Comparison of ENCODE assay signal across 23 cellular contexts in genomic region chr10:131615150-131615549, GRCh38.
DNase-seq lines count a peak whose midpoint lies in the region; ATAC-seq, FAIRE-seq and TF ChIP-seq lines count a peak whose summit lies in the region.
"Had no signal": no experiment of that assay in that cellular context is flagged by ENCODE, and none has a peak within 500 bp of the region (broad histone marks: within the 10 kb centered on the region; RNA-seq: fewer than 3 reads in every experiment).

No MANE protein-coding gene starts in this region.

- WGBS in HepG2 (ENCODE audit: low lambda C conversion rate) = 30% methylated on average over 2 of the region's 2 CpGs
- WGBS in right lobe of liver (ENCODE audit: insufficient coverage, low coverage, low lambda C conversion rate, missing lambda C conversion rate) = 70% methylated on average over 2 of the region's 2 CpGs

- POLR2A ChIA-PET in HepG2 (lab: Yijun Ruan, JAX) = no interaction called here

- intact Hi-C loops in HepG2 (cut with micrococcal nuclease; ENCODE audit: unreplicated experiment) (no loop called here), right lobe of liver (cut with DNase I) (no loop called here), head of caudate nucleus (cut with DNase I) (no loop called here)

- FAIRE-seq in HepG2 (lab: Jason Lieb, UNC) = no peak
- FAIRE-seq: A549, D721Med, G401.6, GM12891, GM19239 had no signal

- H3K4me3 ChIP-seq in HepG2 (replicated peaks in 1 of 3; ENCODE audit: insufficient read depth in 1 of 3, low read depth in 2 of 3, low read length in 3 of 3) (no peak overlapping the region), right lobe of liver (no peak overlapping the region)
- H3K4me3 ChIP-seq: A549; BLaER1 treated with 17β-estradiol and CSF1 and Interleukin-3, amounts not matched to agents 10 nM and 100 nM had no signal

- no peaks in the 10 kb centered on the region for H4K20me1 ChIP-seq in HepG2 (ENCODE audit: insufficient read depth, low read length)
- H4K20me1 ChIP-seq: BLaER1 treated with 17β-estradiol and CSF1 and Interleukin-3, amounts not matched to agents 10 nM and 100 nM had no signal

- CTCF ChIA-PET in HepG2 (lab: Yijun Ruan, JAX; ENCODE audit: low intra/inter-chr PET ratio, low total read pairs) = no interaction called here

- TF ChIP-seq POLR2A in HepG2 (IDR thresholded peaks at IDR 0.05; ENCODE audit: insufficient read depth in 1 of 2, low read depth in 2 of 2, low read length in 2 of 2) (no peak), right lobe of liver (IDR thresholded peaks at IDR 0.05) (no peak)

- TF ChIP-seq EP300 in HepG2 (IDR thresholded peaks at IDR 0.05; ENCODE audit: low read depth in 2 of 2, low read length in 2 of 2) = no peak
- no peak for TF ChIP-seq EP300 in HepG2 (CRISPR knock-in tag; IDR thresholded peaks at IDR 0.05; ENCODE audit: borderline replicate concordance)

- TF ChIP-seq RAD21 in HepG2 (CRISPR knock-in tag; IDR thresholded peaks at IDR 0.05) = no peak

- in situ Hi-C loops in HepG2 (cut with HindIII; ENCODE audit: extremely low pct_ligation_motif_present, low pct_unique_long_range_greater_than_20kb) = no loop called here

- no peak overlapping the region for H2AFZ ChIP-seq in HepG2 (ENCODE audit: low read length)

- H3K9ac ChIP-seq in HepG2 (ENCODE audit: insufficient read depth, low read depth, low read length) = no peak overlapping the region
- H3K9ac ChIP-seq: BLaER1 treated with 17β-estradiol and CSF1 and Interleukin-3, amounts not matched to agents 10 nM and 100 nM had no signal

- no TSS peak for BruUV-seq in HepG2 (replicated peaks; lab: Mats Ljungman, UMichigan)

- TF ChIP-seq CTCF in HepG2 (CRISPR knock-in tag; IDR thresholded peaks at IDR 0.05) (no peak), right lobe of liver (IDR thresholded peaks at IDR 0.05) (no peak), endothelial cell (IDR thresholded peaks at IDR 0.05; ENCODE audit: unreplicated experiment) (no peak), neural crest cell (conservative IDR thresholded peaks at IDR 0.05) (no peak)

- H3K27me3 ChIP-seq in HepG2 (ENCODE audit: control insufficient read depth in 1 of 2, insufficient read depth in 2 of 2, low read length in 2 of 2) (peaks cover 0 to 4% of the 10 kb centered on the region in 2 experiments; a peak in 2 of 5 replicates), right lobe of liver (no peaks in the 10 kb centered on the region)
- H3K27me3 ChIP-seq: BLaER1 treated with 17β-estradiol and CSF1 and Interleukin-3, amounts not matched to agents 10 nM and 100 nM had no signal

- H3K27ac Mint-ChIP-seq in endothelial cell (ENCODE audit: unreplicated experiment) = peak overlapping the region; percentile 14
- peak overlapping the region; percentile 47 for H3K27ac Mint-ChIP-seq in neural crest cell (ENCODE audit: unreplicated experiment)
- H3K27ac Mint-ChIP-seq: B cell; CD4-positive, alpha-beta T cell; CD8-positive, alpha-beta T cell had no signal

- H3K9me3 ChIP-seq in HepG2 (ENCODE audit: low read length) = no peaks in the 10 kb centered on the region
- H3K9me3 ChIP-seq in right lobe of liver = no peaks in the 10 kb centered on the region
- H3K9me3 ChIP-seq: A549, Caco-2 had no signal

- H3K36me3 ChIP-seq in HepG2 (replicated peaks in 1 of 2; ENCODE audit: control insufficient read depth in 1 of 2, insufficient read depth in 2 of 2, low read length in 2 of 2) (no peaks in the 10 kb centered on the region), right lobe of liver (no peaks in the 10 kb centered on the region)
- H3K36me3 ChIP-seq: BLaER1 treated with 17β-estradiol and CSF1 and Interleukin-3, amounts not matched to agents 10 nM and 100 nM had no signal

- H3K27ac ChIP-seq in HepG2 (ENCODE audit: extremely low read length, insufficient read depth, low read length) (no peak overlapping the region), right lobe of liver (no peak overlapping the region)
- H3K27ac ChIP-seq: 22Rv1; A549; BLaER1 treated with 17β-estradiol and CSF1 and Interleukin-3, amounts not matched to agents 10 nM and 100 nM; C4-2B had no signal

- no peak for DNase-seq in HepG2 (ENCODE audit: low spot score)
- DNase-seq in right lobe of liver = no peak
- DNase-seq in endothelial cell (ENCODE audit: low spot score) = no peak
- DNase-seq in neural crest cell (ENCODE audit: low read depth, low spot score) = no peak
- DNase-seq in head of caudate nucleus = no peak
- no peak for DNase-seq in NCI-H187 treated with DMSO at 0.1 percent for 48 hours (lab: John Stamatoyannopoulos, UW)
- DNase-seq: AML-193; Caco-2; Calu3; CD4-positive, alpha-beta T cell; CD8-positive, alpha-beta T cell; DMS79 treated with DMSO at 0.1 percent for 48 hours; GF-D8 had no signal

- peaks cover 21% of the 10 kb centered on the region for H3K9me3 Mint-ChIP-seq in endothelial cell (ENCODE audit: unreplicated experiment)
- no peaks in the 10 kb centered on the region for H3K9me3 Mint-ChIP-seq in neural crest cell
- H3K9me3 Mint-ChIP-seq: CD8-positive, alpha-beta T cell had no signal

- H3K4me1 Mint-ChIP-seq in endothelial cell (ENCODE audit: unreplicated experiment) (no peaks in the 10 kb centered on the region), neural crest cell (peaks cover 13% of the 10 kb centered on the region)
- H3K4me1 Mint-ChIP-seq: B cell had no signal

- ATAC-seq in HepG2 (no peak), right lobe of liver (no peak), GM21717 (IDR thresholded peaks at IDR 0.05; ENCODE audit: unreplicated experiment) (no peak)
- ATAC-seq: A549; CD8-positive, alpha-beta T cell had no signal

- H3K4me1 ChIP-seq in HepG2 (ENCODE audit: insufficient read depth, low read length) (no peaks in the 10 kb centered on the region), right lobe of liver (no peaks in the 10 kb centered on the region)
- H3K4me1 ChIP-seq: A549, Caco-2 had no signal

- H3K27me3 Mint-ChIP-seq in endothelial cell (ENCODE audit: unreplicated experiment) = peaks cover 2% of the 10 kb centered on the region
- peaks cover 6% of the 10 kb centered on the region for H3K27me3 Mint-ChIP-seq in neural crest cell (ENCODE audit: low read depth)

- H3K4me2 ChIP-seq in HepG2 (ENCODE audit: low read depth, low read length) = no peak overlapping the region
- H3K4me2 ChIP-seq: A549; BLaER1 treated with 17β-estradiol and CSF1 and Interleukin-3, amounts not matched to agents 10 nM and 100 nM had no signal

- H3K4me3 Mint-ChIP-seq in endothelial cell (ENCODE audit: unreplicated experiment) (no peak overlapping the region), neural crest cell (no peak overlapping the region)
- H3K4me3 Mint-ChIP-seq: B cell; CD4-positive, alpha-beta T cell; CD8-positive, alpha-beta T cell had no signal

- no peaks in the 10 kb centered on the region for H3K79me2 ChIP-seq in HepG2 (ENCODE audit: insufficient read depth, low read length)

- H3K36me3 Mint-ChIP-seq in endothelial cell (ENCODE audit: low read depth, unreplicated experiment) (peaks cover 11% of the 10 kb centered on the region), neural crest cell (ENCODE audit: low read depth) (no peaks in the 10 kb centered on the region)
- H3K36me3 Mint-ChIP-seq: CD8-positive, alpha-beta T cell had no signal

TF ChIP-seq in HepG2, 621 proteins besides CTCF, POLR2A, EP300 and RAD21:
- TF ChIP-seq HHEX (CRISPR knock-in tag; IDR thresholded peaks at IDR 0.05) = no peak
- peak; percentile 98 for TF ChIP-seq MNT (IDR thresholded peaks at IDR 0.05)
